Comparison of ENCODE assay signal across 1 cellular context in the genomic region with DNA sequence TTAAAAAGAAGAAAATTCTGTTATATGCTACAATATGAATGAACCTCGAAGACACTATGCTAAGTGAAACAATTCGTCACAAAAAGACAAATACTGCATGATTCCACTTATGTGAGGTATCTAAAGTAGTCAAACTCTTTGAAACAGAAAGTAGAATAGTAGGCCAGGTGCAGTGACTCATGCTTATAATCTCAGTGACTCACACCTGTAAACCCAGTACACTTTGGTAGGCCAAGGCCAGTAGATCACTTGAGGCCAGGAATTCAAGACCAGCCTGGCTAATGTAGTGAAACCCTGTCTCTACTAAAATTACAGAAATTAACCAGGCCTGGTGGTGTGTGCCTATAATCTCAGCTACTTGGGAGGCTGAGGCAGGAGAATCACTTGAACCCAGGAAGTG.
A peak's percentile ranks its signal among the peaks of the same experiment; 100 is the strongest.
TF ChIP-seq lines count a peak whose summit lies in the region.

No MANE protein-coding gene starts in this region.

TF ChIP-seq in endothelial cell of umbilical vein, 7 proteins besides CTCF, POLR2A, EP300 and RAD21:
- TF ChIP-seq POLR2AphosphoS5 (IDR thresholded peaks at IDR 0.05; ENCODE audit: insufficient read depth, low read depth, low read length) (no peak), JUN (IDR thresholded peaks at IDR 0.05; ENCODE audit: borderline replicate concordance, insufficient read depth, insufficient read length, low read depth) (peak; percentile 7)
